In genomic region chr4:122764071-122764807, GRCh38 we compare ENCODE assay signal across 12 cellular contexts. TPM values are rescaled to one million over a fixed set of nuclear protein-coding genes. Genes with fewer than 3 reads are reported as not detected.
DNase-seq lines count a peak whose midpoint lies in the region; ATAC-seq and TF ChIP-seq lines count a peak whose summit lies in the region.
"Had no signal": no experiment of that assay in that cellular context is flagged by ENCODE, and none has a peak within 500 bp of the region (broad histone marks: within the 10 kb centered on the region; RNA-seq: fewer than 3 reads in every experiment).

No MANE protein-coding gene starts in this region.

- intact Hi-C loops in natural killer cell (cut with micrococcal nuclease) (loop anchor here (5.0 kb wide), 1 partner anchor 63 kb away; the partner anchor contains the start of gene FGF2), tibial artery (cut with DNase I; ENCODE audit: low total_unique reads) (no loop called here)

- H3K9me3 ChIP-seq in SJSA1 (replicated peaks) (no peaks in the 10 kb centered on the region), tibial artery (no peaks in the 10 kb centered on the region), MM.1S (replicated peaks; ENCODE audit: insufficient read depth, low read length) (no peaks in the 10 kb centered on the region)
- H3K9me3 ChIP-seq: transverse colon had no signal

- no peak overlapping the region for H3K4me2 ChIP-seq in MM.1S (ENCODE audit: low read depth, low read length)

- H3K36me3 Mint-ChIP-seq in natural killer cell treated with Interleukin-12 subunit alpha and Interleukin-12 subunit beta and Interleukin-15 and Interleukin-18, amount 100 ng/mL, for 72 hours: no peaks in the 10 kb centered on the region
- H3K36me3 Mint-ChIP-seq in natural killer cell: no peaks in the 10 kb centered on the region

- no peak overlapping the region for H3K9ac ChIP-seq in MM.1S (ENCODE audit: low read length)

- TF ChIP-seq CTCF in natural killer cell (IDR thresholded peaks at IDR 0.05) (no peak), epithelial cell of esophagus (IDR thresholded peaks at IDR 0.05; ENCODE audit: insufficient read depth, low read depth, low read length, missing control alignments) (no peak), tibial artery (IDR thresholded peaks at IDR 0.05) (no peak), MM.1S (IDR thresholded peaks at IDR 0.05; ENCODE audit: low read length) (no peak)

- H3K4me1 Mint-ChIP-seq in natural killer cell treated with Interleukin-12 subunit alpha and Interleukin-12 subunit beta and Interleukin-15 and Interleukin-18, amount 100 ng/mL, for 72 hours (ENCODE audit: low read depth in 2 of 2): peaks cover 33 to 45% of the 10 kb centered on the region in 2 donors
- peaks cover 32 to 40% of the 10 kb centered on the region in 2 donors for H3K4me1 Mint-ChIP-seq in natural killer cell

- H3K27ac ChIP-seq in SJSA1 (peak overlapping the region; percentile 96), tibial artery (peak overlapping the region; percentile 16 to 54), MM.1S (ENCODE audit: low read length) (no peak overlapping the region)
- H3K27ac ChIP-seq: coronary artery, transverse colon had no signal

- H3K27me3 ChIP-seq in SJSA1 (replicated peaks): no peaks in the 10 kb centered on the region
- H3K27me3 ChIP-seq in tibial artery: no peaks in the 10 kb centered on the region
- no peaks in the 10 kb centered on the region for H3K27me3 ChIP-seq in MM.1S (replicated peaks; ENCODE audit: insufficient read depth, low read length)
- H3K27me3 ChIP-seq: transverse colon had no signal

- H3K4me3 ChIP-seq in SJSA1: no peak overlapping the region
- H3K4me3 ChIP-seq in epithelial cell of esophagus (ENCODE audit: low read length): no peak overlapping the region
- no peak overlapping the region for H3K4me3 ChIP-seq in tibial artery
- H3K4me3 ChIP-seq in MM.1S (ENCODE audit: low read length): no peak overlapping the region
- H3K4me3 ChIP-seq: coronary artery, transverse colon had no signal

- no peaks in the 10 kb centered on the region for H3K9me2 ChIP-seq in MM.1S (replicated peaks; ENCODE audit: insufficient read depth, low read length)

- H3K4me3 Mint-ChIP-seq in natural killer cell treated with Interleukin-12 subunit alpha and Interleukin-12 subunit beta and Interleukin-15 and Interleukin-18, amount 100 ng/mL, for 72 hours: peak overlapping the region; percentile 79
- no peak overlapping the region for H3K4me3 Mint-ChIP-seq in natural killer cell

- H3K27me3 Mint-ChIP-seq in natural killer cell treated with Interleukin-12 subunit alpha and Interleukin-12 subunit beta and Interleukin-15 and Interleukin-18, amount 100 ng/mL, for 72 hours: no peaks in the 10 kb centered on the region
- peaks cover 0 to 7% of the 10 kb centered on the region in 2 donors for H3K27me3 Mint-ChIP-seq in natural killer cell (ENCODE audit: low read depth in 2 of 2)

- H3K36me3 ChIP-seq in SJSA1: no peaks in the 10 kb centered on the region
- H3K36me3 ChIP-seq in tibial artery: no peaks in the 10 kb centered on the region
- H3K36me3 ChIP-seq in MM.1S (replicated peaks; ENCODE audit: insufficient read depth, low read length): no peaks in the 10 kb centered on the region
- H3K36me3 ChIP-seq: transverse colon had no signal

- ATAC-seq in natural killer cell treated with Interleukin-12 subunit alpha and Interleukin-12 subunit beta and Interleukin-15 and Interleukin-18, amount 100 ng/mL, for 72 hours: no peak
- ATAC-seq in natural killer cell (no peak), GM19351 (IDR thresholded peaks at IDR 0.05; ENCODE audit: unreplicated experiment) (no peak)

- no peak overlapping the region for H2AFZ ChIP-seq in MM.1S (ENCODE audit: low read length)

- peak overlapping the region; percentile 65 to 86 for H3K27ac Mint-ChIP-seq in natural killer cell treated with Interleukin-12 subunit alpha and Interleukin-12 subunit beta and Interleukin-15 and Interleukin-18, amount 100 ng/mL, for 72 hours
- no peak overlapping the region for H3K27ac Mint-ChIP-seq in natural killer cell

- H4K20me1 ChIP-seq in MM.1S (ENCODE audit: insufficient read depth, low read length): no peaks in the 10 kb centered on the region

- H3K9me3 Mint-ChIP-seq in natural killer cell treated with Interleukin-12 subunit alpha and Interleukin-12 subunit beta and Interleukin-15 and Interleukin-18, amount 100 ng/mL, for 72 hours: no peaks in the 10 kb centered on the region
- H3K9me3 Mint-ChIP-seq in natural killer cell: no peaks in the 10 kb centered on the region

- H3F3A ChIP-seq in MM.1S (ENCODE audit: insufficient read depth, low read length): no peaks in the 10 kb centered on the region

- H3K79me2 ChIP-seq in MM.1S (ENCODE audit: low read length): no peaks in the 10 kb centered on the region

- peaks cover 35% of the 10 kb centered on the region for H3K4me1 ChIP-seq in SJSA1 (replicated peaks)
- H3K4me1 ChIP-seq in tibial artery: peaks cover 0 to 25% (median 5%) of the 10 kb centered on the region in 4 donors
- peaks cover 11% of the 10 kb centered on the region for H3K4me1 ChIP-seq in MM.1S (ENCODE audit: low read length)

- no peak for DNase-seq in natural killer cell treated with Interleukin-12 subunit alpha and Interleukin-12 subunit beta and Interleukin-15 and Interleukin-18, amount 100 ng/mL, for 72 hours (ENCODE audit: low spot score)
- DNase-seq in natural killer cell (no peak), SJSA1 (ENCODE audit: low read depth in 1 of 2, low spot score in 2 of 2) (peak in 1 of 2 experiments; percentile 73), epithelial cell of esophagus (ENCODE audit: low read depth) (peak; percentile 13), tibial artery (no peak), MM.1S (no peak), DMS 273 treated with DMSO at 0.1 percent for 48 hours (lab: John Stamatoyannopoulos, UW) (no peak)
- DNase-seq: KG1, T1000, transverse colon had no signal

RNA-seq across cellular contexts. Expression of gene BBS12, which starts 31.7 kb away (rescaled TPM):
- 1 to 10 TPM; 1.0 to 2.2 TPM for total RNA-seq in natural killer cell treated with Interleukin-12 subunit alpha and Interleukin-12 subunit beta and Interleukin-15 and Interleukin-18, amount 100 ng/mL, for 72 hours
- total RNA-seq in natural killer cell: 1 to 10 TPM in 2 of 3 donors, under 1 TPM in 1; 0.85 to 1.9 (median 1.8) TPM
- 2.9 and 3.3 TPM in 2 replicates for total RNA-seq in SJSA1 (2014; rRNA removed; shearing (Covaris generic))

Comparison
In these comparisons a context has a peak if more than half of its experiments do, and no peak if none do; other contexts are left out.
1. H3K27ac Mint-ChIP-seq: peak in natural killer cell treated with Interleukin-12 subunit alpha and Interleukin-12 subunit beta and Interleukin-15 and Interleukin-18, amount 100 ng/mL, for 72 hours (2 of 2); none in natural killer cell (0 of 2).